ENCODE assay signal across 19 cellular contexts in genomic region chr6:6556162-6556737, GRCh38. TPM values are rescaled to one million over a fixed set of nuclear protein-coding genes. Genes with fewer than 3 reads are reported as not detected.
DNase-seq lines count a peak whose midpoint lies in the region; ATAC-seq and TF ChIP-seq lines count a peak whose summit lies in the region.
"Had no signal": no experiment of that assay in that cellular context is flagged by ENCODE, and none has a peak within 500 bp of the region (broad histone marks: within the 10 kb centered on the region; RNA-seq: fewer than 3 reads in every experiment).

No MANE protein-coding gene starts in this region.

- TF ChIP-seq CTCF in fibroblast of mammary gland (conservative IDR thresholded peaks at IDR 0.05; ENCODE audit: control insufficient read depth, insufficient read depth, low read depth, low read length) (no peak), upper lobe of right lung (IDR thresholded peaks at IDR 0.05) (no peak), RWPE1 (conservative IDR thresholded peaks at IDR 0.05; ENCODE audit: low read depth) (no peak)

- H3K4me3 ChIP-seq in fibroblast of mammary gland (ENCODE audit: control insufficient read depth, low read depth, low read length) (no peak overlapping the region), upper lobe of right lung (no peak overlapping the region), H7 (ENCODE audit: insufficient read depth, low read depth, low read length) (no peak overlapping the region), aorta (ENCODE audit: low read length in 2 of 2) (no peak overlapping the region)
- H3K4me3 ChIP-seq: gastrocnemius medialis, upper lobe of left lung had no signal

- intact Hi-C loops in upper lobe of right lung (cut with DNase I) = no loop called here
- intact Hi-C loops in aorta (cut with DNase I) = no loop called here

- no peaks in the 10 kb centered on the region for H3K9me3 Mint-ChIP-seq in activated naive CD4-positive, alpha-beta T cell treated with anti-CD3 and anti-CD28 coated beads, Interleukin-2, amount 50 U/mL, for 24 hours
- H3K9me3 Mint-ChIP-seq in activated naive CD4-positive, alpha-beta T cell treated with anti-CD3 and anti-CD28 coated beads, Interleukin-2, amount 50 U/mL, for 72 hours = no peaks in the 10 kb centered on the region
- H3K9me3 Mint-ChIP-seq: activated naive CD8-positive, alpha-beta T cell treated with anti-CD3 and anti-CD28 coated beads for 36 hours; central memory CD8-positive, alpha-beta T cell; endodermal cell; naive B cell; stimulated activated naive B cell treated with anti-CD40 and anti-IgM and Interleukin-4, amounts not matched to agents 10 μg/mL and 1 μg/mL and 100 μg/mL, for 72 hours had no signal

- no peak for DNase-seq in activated naive CD4-positive, alpha-beta T cell treated with anti-CD3 and anti-CD28 coated beads, Interleukin-2, amount 50 U/mL, for 72 hours (ENCODE audit: low spot score in 2 of 2)
- DNase-seq in NCI-H524 (lab: John Stamatoyannopoulos, UW) (peak; percentile 10 to 73), fibroblast of mammary gland (ENCODE audit: low read depth) (peak; percentile 43), upper lobe of right lung (no peak), H7 (no peak), aorta (no peak), RWPE1 (ENCODE audit: low spot score) (no peak)
- DNase-seq: gastrocnemius medialis, NCI-H1436 treated with DMSO at 0.1 percent for 48 hours, upper lobe of left lung had no signal

- 35 to 45% methylated on average over 7 of the region's 7 CpGs for WGBS in aorta, 2 donors

- H3K9me3 ChIP-seq in upper lobe of right lung (no peaks in the 10 kb centered on the region), aorta (ENCODE audit: control insufficient read depth, low read length) (peaks cover 3% of the 10 kb centered on the region)
- H3K9me3 ChIP-seq: gastrocnemius medialis, upper lobe of left lung had no signal

- CTCF ChIA-PET in RWPE1 (lab: Yijun Ruan, JAX) = interaction anchor here (1.3 kb wide), 1 partner anchor 9 kb away, joined by 7 read pairs; no protein-coding TSS in a partner anchor

- H3K4me3 Mint-ChIP-seq in activated naive CD4-positive, alpha-beta T cell treated with anti-CD3 and anti-CD28 coated beads, Interleukin-2, amount 50 U/mL, for 24 hours = no peak overlapping the region
- H3K4me3 Mint-ChIP-seq: activated naive CD8-positive, alpha-beta T cell treated with anti-CD3 and anti-CD28 coated beads for 36 hours; CD4-positive, alpha-beta memory T cell; central memory CD8-positive, alpha-beta T cell; endodermal cell; naive B cell; stimulated activated naive B cell treated with anti-CD40 and anti-IgM and Interleukin-4, amounts not matched to agents 10 μg/mL and 1 μg/mL and 100 μg/mL, for 72 hours had no signal

- H3K4me1 Mint-ChIP-seq in activated naive CD4-positive, alpha-beta T cell treated with anti-CD3 and anti-CD28 coated beads, Interleukin-2, amount 50 U/mL, for 24 hours = peaks cover 29% of the 10 kb centered on the region

- peak overlapping the region; percentile 31 for H3K27ac Mint-ChIP-seq in activated naive CD4-positive, alpha-beta T cell treated with anti-CD3 and anti-CD28 coated beads, Interleukin-2, amount 50 U/mL, for 24 hours
- no peak overlapping the region for H3K27ac Mint-ChIP-seq in activated naive CD4-positive, alpha-beta T cell treated with anti-CD3 and anti-CD28 coated beads, Interleukin-2, amount 50 U/mL, for 72 hours
- H3K27ac Mint-ChIP-seq: endodermal cell; stimulated activated naive B cell treated with anti-CD40 and anti-IgM and Interleukin-4, amounts not matched to agents 10 μg/mL and 1 μg/mL and 100 μg/mL, for 72 hours had no signal

- no peaks in the 10 kb centered on the region for H3K27me3 Mint-ChIP-seq in activated naive CD4-positive, alpha-beta T cell treated with anti-CD3 and anti-CD28 coated beads, Interleukin-2, amount 50 U/mL, for 24 hours
- H3K27me3 Mint-ChIP-seq: central memory CD8-positive, alpha-beta T cell; naive B cell; stimulated activated naive B cell treated with anti-CD40 and anti-IgM and Interleukin-4, amounts not matched to agents 10 μg/mL and 1 μg/mL and 100 μg/mL, for 72 hours had no signal

- no peak for ATAC-seq in activated naive CD4-positive, alpha-beta T cell treated with anti-CD3 and anti-CD28 coated beads, Interleukin-2, amount 50 U/mL, for 72 hours
- ATAC-seq in upper lobe of right lung (peak; percentile 76), aorta (ENCODE audit: low FRiP score) (no peak)

- POLR2A ChIA-PET in RWPE1 (lab: Yijun Ruan, JAX; ENCODE audit: low non-redundant PET) = no interaction called here

- H3K27me3 ChIP-seq in upper lobe of right lung (no peaks in the 10 kb centered on the region), H7 (ENCODE audit: control insufficient read depth, insufficient read depth, low read length) (no peaks in the 10 kb centered on the region), aorta (ENCODE audit: control insufficient read depth in 1 of 2, insufficient read depth in 2 of 2, low read length in 1 of 2) (peaks cover 0 to 3% of the 10 kb centered on the region in 2 donors)
- H3K27me3 ChIP-seq: upper lobe of left lung had no signal

- H3K36me3 ChIP-seq in upper lobe of right lung (no peaks in the 10 kb centered on the region), H7 (replicated peaks; ENCODE audit: control insufficient read depth, insufficient read depth, low read length) (no peaks in the 10 kb centered on the region), aorta (ENCODE audit: control insufficient read depth in 1 of 2, insufficient read depth in 2 of 2, low read length in 1 of 2) (no peaks in the 10 kb centered on the region)
- H3K36me3 ChIP-seq: gastrocnemius medialis, upper lobe of left lung had no signal

- H3K4me1 ChIP-seq in upper lobe of right lung (no peaks in the 10 kb centered on the region), aorta (ENCODE audit: control insufficient read depth in 1 of 2, insufficient read depth in 2 of 2, low read length in 2 of 2) (no peaks in the 10 kb centered on the region)
- H3K4me1 ChIP-seq: gastrocnemius medialis had no signal

- no peaks in the 10 kb centered on the region for H3K36me3 Mint-ChIP-seq in activated naive CD4-positive, alpha-beta T cell treated with anti-CD3 and anti-CD28 coated beads, Interleukin-2, amount 50 U/mL, for 24 hours
- no peaks in the 10 kb centered on the region for H3K36me3 Mint-ChIP-seq in activated naive CD4-positive, alpha-beta T cell treated with anti-CD3 and anti-CD28 coated beads, Interleukin-2, amount 50 U/mL, for 72 hours
- H3K36me3 Mint-ChIP-seq: activated naive CD8-positive, alpha-beta T cell treated with anti-CD3 and anti-CD28 coated beads for 36 hours; CD4-positive, alpha-beta memory T cell; naive B cell; stimulated activated naive B cell treated with anti-CD40 and anti-IgM and Interleukin-4, amounts not matched to agents 10 μg/mL and 1 μg/mL and 100 μg/mL, for 72 hours had no signal

- H3K27ac ChIP-seq in upper lobe of right lung = no peak overlapping the region
- no peak overlapping the region for H3K27ac ChIP-seq in aorta (ENCODE audit: low read depth in 1 of 2, low read length in 2 of 2)
- no peak overlapping the region for H3K27ac ChIP-seq in RWPE1
- H3K27ac ChIP-seq: gastrocnemius medialis, upper lobe of left lung had no signal

RNA-seq across cellular contexts. Expression of gene LY86, which starts 32.3 kb away (rescaled TPM):
- total RNA-seq in activated naive CD4-positive, alpha-beta T cell treated with anti-CD3 and anti-CD28 coated beads, Interleukin-2, amount 50 U/mL, for 72 hours = 1 to 10 TPM in 1 of 2 donors, under 1 TPM in 1; 0.96 to 2.4 TPM
- total RNA-seq in upper lobe of right lung (13.8 TPM), aorta (1 to 10 TPM; 2.6 to 3.6 TPM)
- not detected in 2 replicates for total RNA-seq in H7 (2014; rRNA removed; shearing (Covaris generic))
- 10 to 100 TPM in 1 of 2 donors, 1 to 10 TPM in 1; 4.3 to 10.5 TPM for polyA plus RNA-seq in aorta
- total RNA-seq: Daoy, endodermal cell, NCI-H460 had no signal

Comparison
In these comparisons a context has a peak if more than half of its experiments do, and no peak if none do; other contexts are left out.
1. DNase-seq: peak in NCI-H524 (2 of 2) and fibroblast of mammary gland (single experiment); none in activated naive CD4-positive, alpha-beta T cell treated with anti-CD3 and anti-CD28 coated beads, Interleukin-2, amount 50 U/mL, for 72 hours (0 of 2), upper lobe of right lung (single experiment), H7 (single experiment), aorta (0 of 2) and RWPE1 (single experiment).